ENCODE assay signal across 7 cellular contexts in genomic region chr4:146175541-146176453, GRCh38. TPM values are rescaled to one million over a fixed set of nuclear protein-coding genes. Genes with fewer than 3 reads are reported as not detected.
DNase-seq lines count a peak whose midpoint lies in the region; ATAC-seq, FAIRE-seq and TF ChIP-seq lines count a peak whose summit lies in the region.

Gene LSM6, plus strand, starts transcription at chr4:146175718. Its CDS starts 7,204 bp downstream, at chr4:146182922.

- DNase-seq in GM13977 (ENCODE audit: low spot score) (peak; percentile 84), NCI-H1417 treated with DMSO at 0.1 percent for 48 hours (lab: John Stamatoyannopoulos, UW) (peak; percentile 53), T-helper 22 cell (ENCODE audit: low read depth) (peak; percentile 69), astrocyte (ENCODE audit: low read depth) (peak; percentile 79), hepatic stellate cell (ENCODE audit: low spot score) (peak; percentile 74), retina (peak; percentile 95)

- peaks cover 52% of the 10 kb centered on the region for H3K79me2 ChIP-seq in astrocyte (ENCODE audit: insufficient read depth, low read length)

- H2AFZ ChIP-seq in astrocyte (ENCODE audit: low read depth, low read length): peak within 1 kb of the TSS; percentile 91

- peak within 1 kb of the TSS; percentile 79 for H3K4me3 ChIP-seq in astrocyte (ENCODE audit: insufficient read depth, low read depth, low read length)

- no peaks in the 10 kb centered on the region for H3K9me3 ChIP-seq in astrocyte (ENCODE audit: insufficient read depth, low read depth, low read length)

- no peaks in the 10 kb centered on the region for H3K9me3 Mint-ChIP-seq in astrocyte (ENCODE audit: unreplicated experiment)

- no peak for TF ChIP-seq CTCF in GM13977 (IDR thresholded peaks at IDR 0.05; ENCODE audit: extremely low read depth, insufficient read depth, missing control alignments)
- no peak for TF ChIP-seq CTCF in astrocyte (IDR thresholded peaks at IDR 0.05; ENCODE audit: insufficient read depth, low read depth, low read length)

- peak within 1 kb of the TSS; percentile 90 for H3K4me3 Mint-ChIP-seq in astrocyte (ENCODE audit: unreplicated experiment)

- peak; percentile 94 for ATAC-seq in HG02759 (IDR thresholded peaks at IDR 0.05; ENCODE audit: unreplicated experiment)

- peak within 1 kb of the TSS; percentile 87 for H3K4me2 ChIP-seq in astrocyte (ENCODE audit: low read length)

- in situ Hi-C loops in GM13977 (cut with MboI; ENCODE audit: low pct_unique_long_range_greater_than_20kb, low sequenced_read_pairs, unreplicated experiment): no loop called here

- H3K36me3 ChIP-seq in astrocyte (ENCODE audit: insufficient read depth, low read length): no peaks in the 10 kb centered on the region

- H3K4me1 ChIP-seq in astrocyte (ENCODE audit: insufficient read depth, low read length): peaks cover 4% of the 10 kb centered on the region

- H3K27ac ChIP-seq in astrocyte (ENCODE audit: low read depth, low read length): peak within 1 kb of the TSS; percentile 85

- FAIRE-seq in astrocyte (lab: Jason Lieb, UNC): no peak

- no peaks in the 10 kb centered on the region for H3K36me3 Mint-ChIP-seq in astrocyte (ENCODE audit: low read depth, unreplicated experiment)

- peak within 1 kb of the TSS; percentile 93 for H3K9ac ChIP-seq in astrocyte (ENCODE audit: low read length)

- H3K27me3 Mint-ChIP-seq in astrocyte (ENCODE audit: low read depth, unreplicated experiment): no peaks in the 10 kb centered on the region

- peaks cover 5% of the 10 kb centered on the region for H3K4me1 Mint-ChIP-seq in astrocyte (ENCODE audit: low read depth, unreplicated experiment)

- H3K27me3 ChIP-seq in astrocyte (ENCODE audit: insufficient read depth, low read length): no peaks in the 10 kb centered on the region

- peak within 1 kb of the TSS; percentile 20 for H3K27ac Mint-ChIP-seq in astrocyte (ENCODE audit: unreplicated experiment)

- H4K20me1 ChIP-seq in astrocyte (ENCODE audit: insufficient read depth, low read length): peaks cover 28% of the 10 kb centered on the region

RNA-seq across cellular contexts. Expression of gene LSM6, which starts in this region (rescaled TPM):
- total RNA-seq in astrocyte: 14.1 and 18.7 TPM in 2 replicates

Comparison
In these comparisons a context has a peak if more than half of its experiments do, and no peak if none do; other contexts are left out.
1. Peak in every context shown above with its lines: DNase-seq, ATAC-seq, H3K4me3 ChIP-seq and H3K27ac ChIP-seq.